In the genomic region with DNA sequence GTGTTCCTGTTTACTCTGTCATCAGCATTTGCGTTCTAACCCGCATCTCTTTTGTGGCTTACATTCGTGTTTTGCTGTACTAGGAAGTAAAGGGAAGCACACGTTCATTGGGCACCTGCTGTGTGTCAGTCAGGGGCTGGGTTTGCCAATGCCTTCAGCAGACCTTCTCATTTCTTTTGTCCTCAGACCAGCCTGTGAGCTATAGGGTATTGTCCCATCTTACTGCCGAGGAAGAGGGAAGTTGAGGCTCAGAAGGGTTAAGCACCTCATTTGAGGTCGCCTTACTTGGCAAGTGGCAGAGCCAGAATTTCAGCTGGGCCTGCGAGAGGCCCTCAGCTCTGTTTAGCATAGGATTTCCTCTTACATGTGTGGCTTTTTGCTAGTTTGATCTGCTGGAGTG, we compare ENCODE assay signal across 10 cellular contexts. TPM values are rescaled to one million over a fixed set of nuclear protein-coding genes. Genes with fewer than 3 reads are reported as not detected.
DNase-seq lines count a peak whose midpoint lies in the region; ATAC-seq and TF ChIP-seq lines count a peak whose summit lies in the region.
"Had no signal": no experiment of that assay in that cellular context is flagged by ENCODE, and none has a peak within 500 bp of the region (broad histone marks: within the 10 kb centered on the region; RNA-seq: fewer than 3 reads in every experiment).

No MANE protein-coding gene starts in this region.

- TF ChIP-seq POLR2A in suprapubic skin (IDR thresholded peaks at IDR 0.05): no peak

- CTCF ChIA-PET in activated naive CD4-positive, alpha-beta T cell treated with anti-CD3 and anti-CD28 coated beads, Interleukin-2, amount 10 ng/mL, durations not matched to agents 7 days and 5 days (lab: Charles Lee): interaction anchor here (0.8 to 2.3 kb wide), 3 partner anchors 8 to 27 kb away, joined by 3 to 15 read pairs (median 3); no protein-coding TSS in a partner anchor
- CTCF ChIA-PET in WTC11 (lab: Charles Lee): interaction anchor here (0.8 to 3.1 kb wide), 3 partner anchors 9 to 55 kb away, joined by 3 to 17 read pairs (median 4); no protein-coding TSS in a partner anchor
- CTCF ChIA-PET in Calu3 (lab: Charles Lee): no interaction called here
- CTCF ChIA-PET in MCF 10A (lab: Yijun Ruan, JAX): interaction anchor here (0.6 to 0.7 kb wide), 2 partner anchors 89 to 148 kb away, joined by 3 read pairs; no protein-coding TSS in a partner anchor

- peaks cover 75% of the 10 kb centered on the region for H3K4me1 Mint-ChIP-seq in activated naive CD4-positive, alpha-beta T cell treated with anti-CD3 and anti-CD28 coated beads, Interleukin-2, amount 10 ng/mL, durations not matched to agents 7 days and 5 days
- H3K4me1 Mint-ChIP-seq in WTC11 (peaks cover 32% of the 10 kb centered on the region), Calu3 (ENCODE audit: low read depth, unreplicated experiment) (peaks cover 24% of the 10 kb centered on the region), MCF 10A (ENCODE audit: insufficient read depth, unreplicated experiment) (peaks cover 17% of the 10 kb centered on the region)

- TF ChIP-seq CTCF in WTC11 (IDR thresholded peaks at IDR 0.05) (no peak), suprapubic skin (IDR thresholded peaks at IDR 0.05) (no peak), Calu3 (IDR thresholded peaks at IDR 0.05; ENCODE audit: unreplicated experiment) (no peak), MCF 10A (IDR thresholded peaks at IDR 0.05; ENCODE audit: unreplicated experiment) (no peak)

- H3K4me3 Mint-ChIP-seq in activated naive CD4-positive, alpha-beta T cell treated with anti-CD3 and anti-CD28 coated beads, Interleukin-2, amount 10 ng/mL, durations not matched to agents 7 days and 5 days: peak overlapping the region; percentile 40
- H3K4me3 Mint-ChIP-seq in WTC11 (no peak overlapping the region), Calu3 (ENCODE audit: low read depth, unreplicated experiment) (no peak overlapping the region), MCF 10A (ENCODE audit: unreplicated experiment) (no peak overlapping the region)

- 61% methylated on average over 7 of the region's 7 CpGs for WGBS in suprapubic skin

- DNase-seq in activated naive CD4-positive, alpha-beta T cell treated with anti-CD3 and anti-CD28 coated beads, Interleukin-2, amount 10 ng/mL, durations not matched to agents 7 days and 5 days: peak; percentile 49
- DNase-seq in activated naive CD4-positive, alpha-beta T cell treated with Interleukin-2 at 50 U/mL for 16 hours: no peak
- DNase-seq in WTC11 (ENCODE audit: low spot score): no peak
- peak in 1 of 2 donors; percentile 31 for DNase-seq in suprapubic skin (ENCODE audit: low spot score in 2 of 2)
- DNase-seq in ACHN: no peak
- no peak for DNase-seq in Calu3
- no peak for DNase-seq in MCF 10A (ENCODE audit: unreplicated experiment)

- no TSS peak for BruUV-seq in Calu3 (replicated peaks; lab: Mats Ljungman, UMichigan)
- no TSS peak for BruUV-seq in MCF 10A (replicated peaks; lab: Mats Ljungman, UMichigan)

- H3K36me3 Mint-ChIP-seq in activated naive CD4-positive, alpha-beta T cell treated with anti-CD3 and anti-CD28 coated beads, Interleukin-2, amount 10 ng/mL, durations not matched to agents 7 days and 5 days: peaks cover 15% of the 10 kb centered on the region
- no peaks in the 10 kb centered on the region for H3K36me3 Mint-ChIP-seq in WTC11
- peaks cover 9% of the 10 kb centered on the region for H3K36me3 Mint-ChIP-seq in Calu3 (ENCODE audit: insufficient read depth, unreplicated experiment)
- peaks cover 5% of the 10 kb centered on the region for H3K36me3 Mint-ChIP-seq in MCF 10A (ENCODE audit: insufficient read depth, unreplicated experiment)

- no peaks in the 10 kb centered on the region for H3K27me3 ChIP-seq in iPS-20b (ENCODE audit: insufficient read depth, low read length)
- H3K27me3 ChIP-seq in suprapubic skin: no peaks in the 10 kb centered on the region
- H3K27me3 ChIP-seq: cardiac muscle cell had no signal

- in situ Hi-C loops in ACHN (cut with HindIII; ENCODE audit: low pct_ligation_motif_present, low pct_unique_long_range_greater_than_20kb, low sequenced_read_pairs): no loop called here

- POLR2A ChIA-PET in WTC11 (lab: Charles Lee): interaction anchor here (0.7 kb wide), 1 partner anchor 9 kb away, joined by 3 read pairs; a partner anchor contains a TSS
- POLR2A ChIA-PET in MCF 10A (lab: Yijun Ruan, JAX): interaction anchor here (0.6 kb wide), 2 partner anchors 36 to 121 kb away, joined by 3 read pairs; no protein-coding TSS in a partner anchor

- H3K4me3 ChIP-seq in iPS-20b (ENCODE audit: low read length) (no peak overlapping the region), suprapubic skin (no peak overlapping the region)
- H3K4me3 ChIP-seq: cardiac muscle cell had no signal

- peak overlapping the region; percentile 90 for H3K27ac Mint-ChIP-seq in activated naive CD4-positive, alpha-beta T cell treated with anti-CD3 and anti-CD28 coated beads, Interleukin-2, amount 10 ng/mL, durations not matched to agents 7 days and 5 days
- peak overlapping the region; percentile 81 for H3K27ac Mint-ChIP-seq in WTC11
- no peak overlapping the region for H3K27ac Mint-ChIP-seq in Calu3 (ENCODE audit: unreplicated experiment)
- H3K27ac Mint-ChIP-seq in MCF 10A (ENCODE audit: low read depth, unreplicated experiment): no peak overlapping the region

- H3K27me3 Mint-ChIP-seq in activated naive CD4-positive, alpha-beta T cell treated with anti-CD3 and anti-CD28 coated beads, Interleukin-2, amount 10 ng/mL, durations not matched to agents 7 days and 5 days: no peaks in the 10 kb centered on the region
- H3K27me3 Mint-ChIP-seq in WTC11 (ENCODE audit: low read depth): no peaks in the 10 kb centered on the region
- no peaks in the 10 kb centered on the region for H3K27me3 Mint-ChIP-seq in Calu3 (ENCODE audit: unreplicated experiment)
- H3K27me3 Mint-ChIP-seq in MCF 10A (ENCODE audit: insufficient read depth, unreplicated experiment): no peaks in the 10 kb centered on the region

- intact Hi-C loops in Calu3 (cut with micrococcal nuclease; ENCODE audit: unreplicated experiment): no loop called here
- intact Hi-C loops in MCF 10A (cut with micrococcal nuclease): no loop called here

- no peaks in the 10 kb centered on the region for H3K9me3 Mint-ChIP-seq in activated naive CD4-positive, alpha-beta T cell treated with anti-CD3 and anti-CD28 coated beads, Interleukin-2, amount 10 ng/mL, durations not matched to agents 7 days and 5 days
- H3K9me3 Mint-ChIP-seq in WTC11 (no peaks in the 10 kb centered on the region), Calu3 (ENCODE audit: low read depth, unreplicated experiment) (no peaks in the 10 kb centered on the region), MCF 10A (ENCODE audit: unreplicated experiment) (no peaks in the 10 kb centered on the region)

- TF ChIP-seq EP300 in suprapubic skin (IDR thresholded peaks at IDR 0.05): no peak

- H3K36me3 ChIP-seq in iPS-20b (ENCODE audit: insufficient read depth, low read depth, low read length): peaks cover 2% of the 10 kb centered on the region; the same call in 1 of the 2 replicates
- peaks cover 2% of the 10 kb centered on the region for H3K36me3 ChIP-seq in suprapubic skin
- H3K36me3 ChIP-seq: cardiac muscle cell had no signal

- H3K27ac ChIP-seq in iPS-20b (ENCODE audit: low read length) (no peak overlapping the region), suprapubic skin (peak overlapping the region; percentile 80)
- H3K27ac ChIP-seq: cardiac muscle cell had no signal

- H3K4me1 ChIP-seq in iPS-20b (ENCODE audit: insufficient read depth, low read length): peaks cover 13% of the 10 kb centered on the region
- peaks cover 34% of the 10 kb centered on the region for H3K4me1 ChIP-seq in suprapubic skin

- no peak for ATAC-seq in WTC11

- H3K9me3 ChIP-seq in iPS-20b (ENCODE audit: insufficient read depth, low read depth, low read length) (no peaks in the 10 kb centered on the region), suprapubic skin (no peaks in the 10 kb centered on the region)
- H3K9me3 ChIP-seq: SK-N-SH had no signal

- H3K9ac ChIP-seq in iPS-20b (ENCODE audit: low read depth, low read length): peak overlapping the region; percentile 11; the same call in 1 of the 2 replicates
- H3K9ac ChIP-seq: SK-N-SH had no signal

TF ChIP-seq in WTC11, 78 proteins besides CTCF, POLR2A, EP300 and RAD21 (continues in another document):
- TF ChIP-seq KAT7 (CRISPR knock-in tag; IDR thresholded peaks at IDR 0.05; ENCODE audit: borderline replicate concordance) (no peak), OVOL2 (CRISPR knock-in tag; IDR thresholded peaks at IDR 0.05; ENCODE audit: borderline replicate concordance) (no peak), TCF7 (CRISPR knock-in tag; IDR thresholded peaks at IDR 0.05; ENCODE audit: low read depth) (no peak), MXD4 (CRISPR knock-in tag; IDR thresholded peaks at IDR 0.05; ENCODE audit: borderline replicate concordance) (no peak), NFYB (CRISPR knock-in tag; conservative IDR thresholded peaks at IDR 0.05; ENCODE audit: low read depth) (no peak), RELA (CRISPR knock-in tag; IDR thresholded peaks at IDR 0.05; ENCODE audit: borderline replicate concordance) (no peak), TP53 (CRISPR knock-in tag; IDR thresholded peaks at IDR 0.05) (no peak), ZNF219 (CRISPR knock-in tag; IDR thresholded peaks at IDR 0.05; ENCODE audit: borderline replicate concordance) (no peak), GABPB1 (CRISPR knock-in tag; IDR thresholded peaks at IDR 0.05) (no peak), GRHL2 (CRISPR knock-in tag; IDR thresholded peaks at IDR 0.05; ENCODE audit: insufficient replicate concordance, severe bottlenecking) (no peak)
- TF ChIP-seq, protein P1, sequence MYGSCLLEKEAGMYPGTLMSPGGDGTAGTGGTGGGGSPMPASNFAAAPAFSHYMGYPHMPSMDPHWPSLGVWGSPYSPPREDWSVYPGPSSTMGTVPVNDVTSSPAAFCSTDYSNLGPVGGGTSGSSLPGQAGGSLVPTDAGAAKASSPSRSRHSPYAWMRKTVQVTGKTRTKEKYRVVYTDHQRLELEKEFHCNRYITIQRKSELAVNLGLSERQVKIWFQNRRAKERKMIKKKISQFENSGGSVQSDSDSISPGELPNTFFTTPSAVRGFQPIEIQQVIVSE (CRISPR knock-in tag; IDR thresholded peaks at IDR 0.05; ENCODE audit: borderline replicate concordance): no peak
- TF ChIP-seq, protein P2, sequence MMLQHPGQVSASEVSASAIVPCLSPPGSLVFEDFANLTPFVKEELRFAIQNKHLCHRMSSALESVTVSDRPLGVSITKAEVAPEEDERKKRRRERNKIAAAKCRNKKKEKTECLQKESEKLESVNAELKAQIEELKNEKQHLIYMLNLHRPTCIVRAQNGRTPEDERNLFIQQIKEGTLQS (CRISPR knock-in tag; conservative IDR thresholded peaks at IDR 0.05): no peak

RNA-seq across cellular contexts. Expression of a gene that starts 8.7 kb away (rescaled TPM):
- total RNA-seq in WTC11 (2021): 42.4 to 45.1 TPM (median 43.4 TPM) in 3 replicates
- 100 to 1,000 TPM in 2 of 4 donors, 10 to 100 TPM in 2; 55.0 to 111 (median 97.9) TPM for total RNA-seq in suprapubic skin
- 26.1 and 26.4 TPM in 2 replicates for total RNA-seq in Calu3 (2022)
- 52.6 and 55.1 TPM in 2 replicates for total RNA-seq in MCF 10A (2022)

Comparison
In these comparisons a context has a peak if more than half of its experiments do, and no peak if none do; other contexts are left out.
1. H3K27ac Mint-ChIP-seq: peak in activated naive CD4-positive, alpha-beta T cell treated with anti-CD3 and anti-CD28 coated beads, Interleukin-2, amount 10 ng/mL, durations not matched to agents 7 days and 5 days (single experiment) and WTC11 (single experiment); none in Calu3 (single experiment) and MCF 10A (single experiment).